ENCODE assay signal across 18 cellular contexts in the genomic region with DNA sequence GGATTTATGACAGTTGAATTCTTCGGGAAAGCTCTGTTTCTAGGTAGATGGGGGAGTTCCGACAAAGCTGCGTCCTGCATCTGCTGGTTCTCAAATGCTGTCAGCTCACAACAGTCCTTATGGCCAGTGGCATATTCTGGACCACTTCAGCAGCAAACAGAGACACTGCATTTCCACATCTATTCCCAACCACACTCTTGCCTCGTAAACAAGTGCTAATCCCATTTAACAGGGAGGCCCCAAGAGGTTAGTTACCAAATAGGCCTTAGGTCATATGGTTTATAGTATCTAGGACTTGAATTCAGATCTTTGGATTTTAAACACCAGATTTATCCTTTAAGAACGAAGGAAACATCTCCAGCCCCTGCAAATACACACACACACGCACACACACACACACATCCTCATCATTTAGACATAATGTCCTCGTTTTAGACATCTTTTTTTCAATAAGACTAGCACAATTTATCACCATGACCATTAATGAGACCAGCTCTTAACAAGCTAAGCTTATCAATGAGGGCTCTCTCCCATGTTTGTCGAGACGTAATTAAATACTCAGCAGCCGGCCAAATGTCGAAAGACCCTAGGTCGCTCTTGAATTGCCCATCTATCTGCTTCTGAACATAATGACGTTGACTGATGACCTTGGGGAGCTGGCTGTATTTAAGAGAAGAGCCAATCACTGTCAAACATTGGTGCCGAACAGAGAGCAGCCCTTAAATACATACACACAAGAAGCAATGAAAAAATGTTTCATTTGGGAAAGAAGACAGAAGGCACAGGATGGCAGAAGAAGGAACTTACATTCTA.
DNase-seq lines count a peak whose midpoint lies in the region; ATAC-seq, FAIRE-seq and TF ChIP-seq lines count a peak whose summit lies in the region.
"Had no signal": no experiment of that assay in that cellular context is flagged by ENCODE, and none has a peak within 500 bp of the region (broad histone marks: within the 10 kb centered on the region; RNA-seq: fewer than 3 reads in every experiment).

No MANE protein-coding gene starts in this region.

- H2AFZ ChIP-seq in K562 (ENCODE audit: low read depth, low read length) (no peak overlapping the region), mesenchymal stem cell (ENCODE audit: low read depth, low read length) (peak overlapping the region; percentile 43)

- BruUV-seq in K562 (replicated peaks; lab: Mats Ljungman, UMichigan): no TSS peak

- no peak overlapping the region for H4K8ac ChIP-seq in mesenchymal stem cell (ENCODE audit: low read length)

- H3K36me3 ChIP-seq in K562 (ENCODE audit: control insufficient read depth, insufficient read depth, low read length) (no peaks in the 10 kb centered on the region), mesenchymal stem cell (ENCODE audit: control insufficient read depth in 1 of 2, insufficient read depth in 2 of 2, low read depth in 1 of 2, low read length in 2 of 2) (peaks cover 0 to 3% of the 10 kb centered on the region in 2 experiments)
- H3K36me3 ChIP-seq: BLaER1 treated with 17β-estradiol and CSF1 and Interleukin-3, amounts not matched to agents 10 nM and 100 nM had no signal

- FAIRE-seq in K562 (lab: Jason Lieb, UNC): no peak
- FAIRE-seq: A549, GM12878, GM18507, HTR-8/SVneo had no signal

- no peak for TF ChIP-seq RAD21 in K562 (CRISPR knock-in tag; conservative IDR thresholded peaks at IDR 0.05 in 1 of 2, IDR thresholded peaks at IDR 0.05 in 1 of 2)

- no peak overlapping the region for H3K14ac ChIP-seq in mesenchymal stem cell (ENCODE audit: low read length in 2 of 2)

- DNase-seq in HEK293T (ENCODE audit: extremely low spot score) (no peak), NCI-H524 (lab: John Stamatoyannopoulos, UW) (peak; percentile 75 to 91), K562 (ENCODE audit: extremely low read depth in 1 of 4, low spot score in 3 of 4) (no peak), mesenchymal stem cell (peak; percentile 28)
- DNase-seq in activated CD4-positive, alpha-beta T cell treated with anti-CD3 and anti-CD28 coated beads for 48 hours: no peak
- DNase-seq: GDM1, NCI-H2081, NCI-H526, SIG-M5 had no signal

- in situ Hi-C loops in K562 (cut with MboI): no loop called here

- peaks cover 20 to 46% of the 10 kb centered on the region in 2 experiments for H3K4me1 ChIP-seq in K562 (replicated peaks in 1 of 2; ENCODE audit: control insufficient read depth in 2 of 2, insufficient read depth in 2 of 2, low read length in 2 of 2)
- H3K4me1 ChIP-seq in mesenchymal stem cell (ENCODE audit: control insufficient read depth, insufficient read depth, low read depth, low read length): peaks cover 2% of the 10 kb centered on the region

- H3K4me2 ChIP-seq in K562 (ENCODE audit: insufficient read depth, low read length): no peak overlapping the region
- H3K4me2 ChIP-seq in mesenchymal stem cell (ENCODE audit: low read length, poor library complexity, severe bottlenecking): no peak overlapping the region
- H3K4me2 ChIP-seq: A549 had no signal

- H3K4me3 ChIP-seq in K562: no peak overlapping the region
- H3K4me3 ChIP-seq in mesenchymal stem cell (ENCODE audit: insufficient read depth in 1 of 2, low read depth in 1 of 2, low read length in 2 of 2): no peak overlapping the region
- H3K4me3 ChIP-seq: A549; BLaER1 treated with 17β-estradiol and CSF1 and Interleukin-3, amounts not matched to agents 10 nM and 100 nM; GM12878 had no signal

- H2BK120ac ChIP-seq in mesenchymal stem cell (ENCODE audit: low read depth, low read length): no peak overlapping the region

- TF ChIP-seq POLR2A in K562 (conservative IDR thresholded peaks at IDR 0.05): no peak

- no peak overlapping the region for H2BK5ac ChIP-seq in mesenchymal stem cell (ENCODE audit: low read depth, low read length, poor library complexity, severe bottlenecking)

- H3K9ac ChIP-seq in K562 (ENCODE audit: insufficient read depth in 1 of 2, low read depth in 2 of 2, low read length in 2 of 2): no peak overlapping the region
- H3K9ac ChIP-seq in mesenchymal stem cell (ENCODE audit: low read length): no peak overlapping the region
- H3K9ac ChIP-seq: BLaER1 treated with 17β-estradiol and CSF1 and Interleukin-3, amounts not matched to agents 10 nM and 100 nM had no signal

- no peaks in the 10 kb centered on the region for H3K9me1 ChIP-seq in K562 (ENCODE audit: control insufficient read depth, insufficient read depth, low read length)

- H3K9me3 ChIP-seq in K562 (replicated peaks; ENCODE audit: control insufficient read depth, insufficient read depth, low read depth, low read length): no peaks in the 10 kb centered on the region
- no peaks in the 10 kb centered on the region for H3K9me3 ChIP-seq in mesenchymal stem cell (ENCODE audit: control insufficient read depth, low read length)
- H3K9me3 ChIP-seq: A549; BLaER1 treated with 17β-estradiol and CSF1 and Interleukin-3, amounts not matched to agents 10 nM and 100 nM had no signal

- H3K18ac ChIP-seq in mesenchymal stem cell (ENCODE audit: low read depth in 1 of 2, low read length in 2 of 2): no peak overlapping the region

- 67% methylated on average over 14 of the region's 14 CpGs for WGBS in K562 (ENCODE audit: insufficient coverage, low coverage, missing lambda C conversion rate)
- 35% methylated on average over 12 of the region's 14 CpGs for WGBS in mesenchymal stem cell

- no peak overlapping the region for H3K23ac ChIP-seq in mesenchymal stem cell (ENCODE audit: low read length in 2 of 2)

- POLR2A ChIA-PET in HEK293T (lab: Yijun Ruan, JAX) (no interaction called here), K562 (lab: Yijun Ruan, JAX) (interaction anchor here (0.6 to 1.1 kb wide), 3 partner anchors 8 to 15 kb away, joined by 3 read pairs; no protein-coding TSS in a partner anchor)

- H2BK12ac ChIP-seq in mesenchymal stem cell (ENCODE audit: low read length in 2 of 2): no peak overlapping the region

- no peak for TF ChIP-seq CTCF in K562 (IDR thresholded peaks at IDR 0.05 in 2 of 3, conservative IDR thresholded peaks at IDR 0.05 in 1 of 3; ENCODE audit: insufficient read depth in 2 of 3, low read depth in 1 of 3, low read length in 3 of 3)

- intact Hi-C loops in K562 (cut with micrococcal nuclease): no loop called here

- no peak overlapping the region for H2BK15ac ChIP-seq in mesenchymal stem cell (ENCODE audit: low read depth, poor library complexity, severe bottlenecking)

- H4K91ac ChIP-seq in mesenchymal stem cell (ENCODE audit: low read length): no peak overlapping the region

- no peak overlapping the region for H3K4ac ChIP-seq in mesenchymal stem cell (ENCODE audit: low read depth in 1 of 2, low read length in 2 of 2)

- CTCF ChIA-PET in HEK293T (lab: Yijun Ruan, JAX): no interaction called here
- CTCF ChIA-PET in K562 (lab: Yijun Ruan, JAX; ENCODE audit: low intra/inter-chr PET ratio): no interaction called here

- H2AK5ac ChIP-seq in mesenchymal stem cell (ENCODE audit: low read length, severe bottlenecking): no peak overlapping the region

- H3K27me3 ChIP-seq in K562 (ENCODE audit: control insufficient read depth in 2 of 2, insufficient read depth in 2 of 2, low read length in 2 of 2): no peaks in the 10 kb centered on the region
- H3K27me3 ChIP-seq in mesenchymal stem cell (ENCODE audit: control insufficient read depth in 1 of 2, insufficient read depth in 1 of 2, low read length in 2 of 2): peaks cover 0 to 6% of the 10 kb centered on the region in 2 experiments
- H3K27me3 ChIP-seq: BLaER1 treated with 17β-estradiol and CSF1 and Interleukin-3, amounts not matched to agents 10 nM and 100 nM had no signal

- H3K79me1 ChIP-seq in mesenchymal stem cell (replicated peaks; ENCODE audit: low read length, poor library complexity, severe bottlenecking): no peaks in the 10 kb centered on the region

- no peaks in the 10 kb centered on the region for H3K79me2 ChIP-seq in K562 (ENCODE audit: control insufficient read depth, insufficient read depth, low read length)

- no peak overlapping the region for H3K27ac ChIP-seq in K562 (ENCODE audit: extremely low read depth, low read depth, low read length)
- no peak overlapping the region for H3K27ac ChIP-seq in mesenchymal stem cell (ENCODE audit: low read length, poor library complexity, severe bottlenecking)
- H3K27ac ChIP-seq: A549; BLaER1 treated with 17β-estradiol and CSF1 and Interleukin-3, amounts not matched to agents 10 nM and 100 nM; HL-60 had no signal

- TF ChIP-seq EP300 in K562 (IDR thresholded peaks at IDR 0.05; ENCODE audit: low read length): no peak

- no peaks in the 10 kb centered on the region for H4K20me1 ChIP-seq in K562 (replicated peaks; ENCODE audit: control insufficient read depth, insufficient read depth, low read length)
- H4K20me1 ChIP-seq: BLaER1 treated with 17β-estradiol and CSF1 and Interleukin-3, amounts not matched to agents 10 nM and 100 nM had no signal

- ATAC-seq in K562 (no peak), HG02981 (IDR thresholded peaks at IDR 0.05; ENCODE audit: unreplicated experiment) (no peak), HG02588 (IDR thresholded peaks at IDR 0.05; ENCODE audit: unreplicated experiment) (no peak), HG03135 (IDR thresholded peaks at IDR 0.05; ENCODE audit: unreplicated experiment) (no peak)
- ATAC-seq: A549, GM12878 had no signal

TF ChIP-seq in HEK293T, 16 proteins besides CTCF, POLR2A, EP300 and RAD21:
- TF ChIP-seq, protein P1, sequence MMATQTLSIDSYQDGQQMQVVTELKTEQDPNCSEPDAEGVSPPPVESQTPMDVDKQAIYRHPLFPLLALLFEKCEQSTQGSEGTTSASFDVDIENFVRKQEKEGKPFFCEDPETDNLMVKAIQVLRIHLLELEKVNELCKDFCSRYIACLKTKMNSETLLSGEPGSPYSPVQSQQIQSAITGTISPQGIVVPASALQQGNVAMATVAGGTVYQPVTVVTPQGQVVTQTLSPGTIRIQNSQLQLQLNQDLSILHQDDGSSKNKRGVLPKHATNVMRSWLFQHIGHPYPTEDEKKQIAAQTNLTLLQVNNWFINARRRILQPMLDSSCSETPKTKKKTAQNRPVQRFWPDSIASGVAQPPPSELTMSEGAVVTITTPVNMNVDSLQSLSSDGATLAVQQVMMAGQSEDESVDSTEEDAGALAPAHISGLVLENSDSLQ (IDR thresholded peaks at IDR 0.05): peak; percentile 71
- TF ChIP-seq FOXK2 (IDR thresholded peaks at IDR 0.05): no peak
TF ChIP-seq in HEK293T: peak in this region for 1.

TF ChIP-seq in K562, 482 proteins besides CTCF, POLR2A, EP300 and RAD21 (continues in another document):
- no peak for TF ChIP-seq GATA2 (CRISPR knock-in tag; IDR thresholded peaks at IDR 0.05)
- TF ChIP-seq EWSR1 (IDR thresholded peaks at IDR 0.05; ENCODE audit: borderline replicate concordance, low read depth, partially characterized antibody): no peak

Comparison
In these comparisons a context has a peak if more than half of its experiments do, and no peak if none do; other contexts are left out.
1. DNase-seq: peak in NCI-H524 (2 of 2) and mesenchymal stem cell (single experiment); none in HEK293T (single experiment), K562 (0 of 4) and activated CD4-positive, alpha-beta T cell treated with anti-CD3 and anti-CD28 coated beads for 48 hours (single experiment).